1 cellular context compared by ENCODE assay signal in the genomic region with DNA sequence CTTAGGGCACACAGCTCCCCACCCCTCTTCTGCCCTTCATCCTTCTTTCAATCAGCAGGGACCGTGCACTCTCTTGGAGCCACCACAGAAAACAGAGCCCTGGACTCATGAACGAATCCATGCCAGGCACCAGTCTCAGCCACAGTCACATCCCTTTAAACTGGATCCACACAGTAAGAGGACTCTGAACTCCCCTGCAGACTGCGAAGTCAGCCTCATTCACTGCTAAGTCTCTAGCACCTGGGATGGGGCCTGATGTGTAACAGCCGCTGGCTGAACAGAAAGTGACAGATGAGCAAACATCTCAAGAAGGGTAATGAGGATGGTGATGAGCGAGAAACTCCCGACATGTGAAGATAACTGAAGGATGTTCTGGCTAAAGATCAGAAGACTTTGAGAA.
TF ChIP-seq lines count a peak whose summit lies in the region.

No MANE protein-coding gene starts in this region.

TF ChIP-seq in GM12878, 131 proteins besides CTCF, POLR2A, EP300 and RAD21:
- TF ChIP-seq E4F1 (IDR thresholded peaks at IDR 0.05; ENCODE audit: borderline replicate concordance, partially characterized antibody) (peak; percentile 19), FOXK2 (IDR thresholded peaks at IDR 0.05) (0 out of 2 replicates have a peak, but pooled peaks have one; percentile 23), TCF7 (IDR thresholded peaks at IDR 0.05; ENCODE audit: borderline replicate concordance) (no peak)
TF ChIP-seq in GM12878: peak in this region for 2.
